Comparison of ENCODE assay signal across 19 cellular contexts in the genomic region with DNA sequence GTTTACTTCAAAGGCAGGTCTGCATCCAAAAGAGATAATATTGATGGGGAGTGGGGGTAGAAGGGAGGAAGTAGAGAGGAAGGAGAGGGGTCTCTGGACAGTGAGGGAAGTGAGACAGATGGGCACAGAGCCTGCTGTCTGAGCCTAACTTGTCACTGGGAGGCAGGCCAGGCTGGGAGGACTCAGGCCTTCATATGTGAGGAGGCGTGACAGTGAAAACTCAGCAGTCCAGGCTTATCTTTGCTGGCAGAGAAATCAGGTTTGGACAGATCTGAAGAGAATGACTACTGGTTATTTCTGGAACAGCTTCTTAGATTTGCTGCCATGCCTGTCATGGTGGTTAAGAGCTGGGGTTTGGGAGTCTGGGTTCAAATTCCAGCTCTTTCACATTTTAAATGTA.
DNase-seq lines count a peak whose midpoint lies in the region; ATAC-seq and TF ChIP-seq lines count a peak whose summit lies in the region.
"Had no signal": no experiment of that assay in that cellular context is flagged by ENCODE, and none has a peak within 500 bp of the region (broad histone marks: within the 10 kb centered on the region; RNA-seq: fewer than 3 reads in every experiment).

No MANE protein-coding gene starts in this region.

- no peak overlapping the region for H3K4me2 ChIP-seq in IMR-90 (ENCODE audit: low read depth, low read length)

- POLR2A ChIA-PET in IMR-90 (lab: Charles Lee; ENCODE audit: unreplicated experiment), result no interaction called here

- H3K4me1 Mint-ChIP-seq in nephron progenitor cell, result peaks cover 43% of the 10 kb centered on the region
- H3K4me1 Mint-ChIP-seq: activated CD4-positive, alpha-beta T cell treated with anti-CD3 and anti-CD28 coated beads, Interleukin-2, amount 10 ng/mL, durations not matched to agents 7 days and 5 days; CD14-positive monocyte had no signal

- H4K91ac ChIP-seq in IMR-90 (ENCODE audit: insufficient read depth, low read depth, low read length), result no peak overlapping the region

- peaks cover 13% of the 10 kb centered on the region for H3K9me3 Mint-ChIP-seq in nephron progenitor cell
- H3K9me3 Mint-ChIP-seq: activated CD4-positive, alpha-beta T cell treated with anti-CD3 and anti-CD28 coated beads, Interleukin-2, amount 10 ng/mL, durations not matched to agents 7 days and 5 days had no signal

- no peaks in the 10 kb centered on the region for H3K9me3 ChIP-seq in IMR-90 (ENCODE audit: control insufficient read depth, insufficient read depth, low read length)
- H3K9me3 ChIP-seq in heart left ventricle, result peaks cover 0 to 3% (median 0%) of the 10 kb centered on the region in 12 donors
- H3K9me3 ChIP-seq: mucosa of descending colon had no signal

- H3K4me3 Mint-ChIP-seq in nephron progenitor cell, result no peak overlapping the region
- H3K4me3 Mint-ChIP-seq: activated CD4-positive, alpha-beta T cell treated with anti-CD3 and anti-CD28 coated beads, Interleukin-2, amount 10 ng/mL, durations not matched to agents 7 days and 5 days; CD14-positive monocyte had no signal

- CTCF ChIA-PET in IMR-90 (lab: Yijun Ruan, JAX), result interaction anchor here (0.7 kb wide), 1 partner anchor 9 kb away, joined by 4 read pairs; no protein-coding TSS in a partner anchor

- H2AK5ac ChIP-seq in IMR-90 (ENCODE audit: low read depth, low read length), result no peak overlapping the region

- intact Hi-C loops in IMR-90 (cut with micrococcal nuclease) (no loop called here), heart left ventricle (cut with DNase I) (no loop called here)

- peak; percentile 28 for DNase-seq in IMR-90
- DNase-seq in astrocyte of the hippocampus (ENCODE audit: low read depth, low spot score), result peak; percentile 89
- peak; percentile 65 to 76 (median 72) for DNase-seq in heart left ventricle
- DNase-seq in nephron progenitor cell, result no peak
- DNase-seq in G401 (ENCODE audit: low spot score), result no peak
- no peak for DNase-seq in effector CD8-positive, alpha-beta T cell (lab: John Stamatoyannopoulos, UW)
- DNase-seq in globus pallidus (ENCODE audit: low spot score), result no peak
- DNase-seq in UCSD-AML1 (lab: John Stamatoyannopoulos, UW; ENCODE audit: unreplicated experiment), result no peak
- DNase-seq: activated CD4-positive, alpha-beta T cell treated with anti-CD3 and anti-CD28 coated beads, Interleukin-2, amount 10 ng/mL, durations not matched to agents 7 days and 5 days; activated gamma-delta T cell treated with Interleukin-2 at 50 U/mL for 16 hours; amniotic stem cell; KBM-7; left colon; mucosa of descending colon; NCI-H1048; NCI-H2029 treated with DMSO at 0.1 percent for 48 hours; NK-92 treated with Interleukin-12 subunit alpha and Interleukin-12 subunit beta, amount 100 ng/mL, for 24 hours had no signal

- ATAC-seq in IMR-90 (ENCODE audit: low read depth) (no peak), heart left ventricle (peak; percentile 89 to 95 (median 92))
- ATAC-seq: left colon, mucosa of descending colon had no signal

- no peak overlapping the region for H3K27ac ChIP-seq in IMR-90 (ENCODE audit: insufficient read depth, low read length)
- H3K27ac ChIP-seq in heart left ventricle, result peak overlapping the region in 9 of 12 donors; percentile 25 to 82 (median 61)
- H3K27ac ChIP-seq: RWPE1 had no signal

- H4K8ac ChIP-seq in IMR-90 (ENCODE audit: low read depth in 2 of 2, low read length in 2 of 2), result no peak overlapping the region

- H2AFZ ChIP-seq in IMR-90 (replicated peaks; ENCODE audit: low read length, poor library complexity), result no peak overlapping the region

- dilution Hi-C loops in IMR-90 (cut with HindIII; ENCODE audit: low sequenced_read_pairs, unreplicated experiment), result no loop called here

- no peak overlapping the region for H4K5ac ChIP-seq in IMR-90 (ENCODE audit: low read depth, low read length)

- H2BK15ac ChIP-seq in IMR-90 (ENCODE audit: low read depth, low read length), result no peak overlapping the region

- H2AK9ac ChIP-seq in IMR-90 (replicated peaks; ENCODE audit: low read depth, low read length, poor library complexity), result no peak overlapping the region

- BruUV-seq in IMR-90 (replicated peaks; lab: Mats Ljungman, UMichigan), result no TSS peak

- H3K79me1 ChIP-seq in IMR-90 (ENCODE audit: low read depth in 1 of 2, low read length in 2 of 2), result no peaks in the 10 kb centered on the region

- peak overlapping the region; percentile 84 for H3K27ac Mint-ChIP-seq in nephron progenitor cell
- H3K27ac Mint-ChIP-seq: activated CD4-positive, alpha-beta T cell treated with anti-CD3 and anti-CD28 coated beads, Interleukin-2, amount 10 ng/mL, durations not matched to agents 7 days and 5 days; CD14-positive monocyte had no signal

- no peaks in the 10 kb centered on the region for H3K36me3 Mint-ChIP-seq in nephron progenitor cell (ENCODE audit: low read depth)
- H3K36me3 Mint-ChIP-seq: CD14-positive monocyte had no signal

- TF ChIP-seq CTCF in IMR-90 (conservative IDR thresholded peaks at IDR 0.05; ENCODE audit: low read depth, low read length), result no peak
- TF ChIP-seq CTCF in heart left ventricle (IDR thresholded peaks at IDR 0.05), result peak in 1 of 12 donors; percentile 27
- TF ChIP-seq CTCF in nephron progenitor cell (IDR thresholded peaks at IDR 0.05), result no peak

- no peak overlapping the region for H3K23ac ChIP-seq in IMR-90 (ENCODE audit: low read depth, low read length)

- no peak overlapping the region for H3K4ac ChIP-seq in IMR-90 (ENCODE audit: low read depth, low read length)

- no peak overlapping the region for H3K9ac ChIP-seq in IMR-90 (ENCODE audit: low read depth, low read length)

- no peak overlapping the region for H3K18ac ChIP-seq in IMR-90 (ENCODE audit: low read depth, low read length)

- H3K14ac ChIP-seq in IMR-90 (replicated peaks; ENCODE audit: low read depth, low read length), result no peak overlapping the region

- 100% methylated on average over 1 of the region's 1 CpG; no CpG with 5 or more reads in 1 of the 2 experiments for WGBS in IMR-90 (ENCODE audit: extremely low coverage in 2 of 2, insufficient read length in 1 of 2), 2 experiments
- WGBS in heart left ventricle, 4 donors, result 33 to 57% (median 47%) methylated on average over 1 of the region's 1 CpG

- H2BK120ac ChIP-seq in IMR-90 (ENCODE audit: low read depth, low read length), result no peak overlapping the region

- H3K36me3 ChIP-seq in IMR-90 (ENCODE audit: control insufficient read depth, insufficient read depth, low read length) (no peaks in the 10 kb centered on the region), heart left ventricle (no peaks in the 10 kb centered on the region)

- peaks cover 6% of the 10 kb centered on the region for H3K27me3 Mint-ChIP-seq in nephron progenitor cell (ENCODE audit: low read depth, poor library complexity)

- TF ChIP-seq RAD21 in IMR-90 (IDR thresholded peaks at IDR 0.05; ENCODE audit: low read length), result no peak

- H2BK20ac ChIP-seq in IMR-90 (ENCODE audit: low read depth, low read length), result no peak overlapping the region

- no peaks in the 10 kb centered on the region for H4K20me1 ChIP-seq in IMR-90 (ENCODE audit: insufficient read depth, low read length)

- H3K27me3 ChIP-seq in IMR-90 (ENCODE audit: control insufficient read depth, insufficient read depth, low read length) (no peaks in the 10 kb centered on the region), heart left ventricle (no peaks in the 10 kb centered on the region)

- H3K4me3 ChIP-seq in IMR-90 (ENCODE audit: insufficient read depth, low read depth, low read length) (no peak overlapping the region), heart left ventricle (no peak overlapping the region)
- H3K4me3 ChIP-seq: mucosa of descending colon had no signal

- in situ Hi-C loops in IMR-90 (cut with MboI; ENCODE audit: low sequenced_read_pairs) (no loop called here), G401 (cut with HindIII; ENCODE audit: low sequenced_read_pairs) (no loop called here)

- no peak for TF ChIP-seq POLR2A in IMR-90 (IDR thresholded peaks at IDR 0.05; ENCODE audit: low read depth, low read length)
- no peak for TF ChIP-seq POLR2A in heart left ventricle (IDR thresholded peaks at IDR 0.05)

- no peak overlapping the region for H2BK5ac ChIP-seq in IMR-90 (ENCODE audit: low read depth, low read length, poor library complexity, severe bottlenecking)

- no peaks in the 10 kb centered on the region for H3K9me1 ChIP-seq in IMR-90 (ENCODE audit: insufficient read depth, low read length)

- H3K56ac ChIP-seq in IMR-90 (ENCODE audit: extremely low read depth, insufficient read depth, low read length), result no peak overlapping the region

- H3K4me1 ChIP-seq in IMR-90 (ENCODE audit: control insufficient read depth, insufficient read depth, low read length) (no peaks in the 10 kb centered on the region; the same call in 1 of the 2 replicates), heart left ventricle (peaks cover 0 to 33% (median 3%) of the 10 kb centered on the region in 12 donors)

TF ChIP-seq in IMR-90, 13 proteins besides CTCF, POLR2A, EP300 and RAD21 (continues in another document):
- TF ChIP-seq FOS (IDR thresholded peaks at IDR 0.05; ENCODE audit: low read depth, low read length) (no peak), RCOR1 (IDR thresholded peaks at IDR 0.05; ENCODE audit: insufficient replicate concordance, low read length) (no peak), MAFK (IDR thresholded peaks at IDR 0.05; ENCODE audit: low read depth, low read length) (no peak), SMC3 (IDR thresholded peaks at IDR 0.05; ENCODE audit: low read depth, low read length) (no peak), MAZ (IDR thresholded peaks at IDR 0.05; ENCODE audit: borderline replicate concordance, low read depth, low read length) (no peak), CHD1 (IDR thresholded peaks at IDR 0.05; ENCODE audit: low read depth, low read length) (no peak), RFX5 (IDR thresholded peaks at IDR 0.05; ENCODE audit: low read depth, low read length) (no peak), BHLHE40 (IDR thresholded peaks at IDR 0.05; ENCODE audit: low read depth, low read length) (no peak)
- TF ChIP-seq, protein P1, sequence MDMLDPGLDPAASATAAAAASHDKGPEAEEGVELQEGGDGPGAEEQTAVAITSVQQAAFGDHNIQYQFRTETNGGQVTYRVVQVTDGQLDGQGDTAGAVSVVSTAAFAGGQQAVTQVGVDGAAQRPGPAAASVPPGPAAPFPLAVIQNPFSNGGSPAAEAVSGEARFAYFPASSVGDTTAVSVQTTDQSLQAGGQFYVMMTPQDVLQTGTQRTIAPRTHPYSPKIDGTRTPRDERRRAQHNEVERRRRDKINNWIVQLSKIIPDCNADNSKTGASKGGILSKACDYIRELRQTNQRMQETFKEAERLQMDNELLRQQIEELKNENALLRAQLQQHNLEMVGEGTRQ (IDR thresholded peaks at IDR 0.05; ENCODE audit: low read depth, low read length), result no peak
- TF ChIP-seq, protein P2, sequence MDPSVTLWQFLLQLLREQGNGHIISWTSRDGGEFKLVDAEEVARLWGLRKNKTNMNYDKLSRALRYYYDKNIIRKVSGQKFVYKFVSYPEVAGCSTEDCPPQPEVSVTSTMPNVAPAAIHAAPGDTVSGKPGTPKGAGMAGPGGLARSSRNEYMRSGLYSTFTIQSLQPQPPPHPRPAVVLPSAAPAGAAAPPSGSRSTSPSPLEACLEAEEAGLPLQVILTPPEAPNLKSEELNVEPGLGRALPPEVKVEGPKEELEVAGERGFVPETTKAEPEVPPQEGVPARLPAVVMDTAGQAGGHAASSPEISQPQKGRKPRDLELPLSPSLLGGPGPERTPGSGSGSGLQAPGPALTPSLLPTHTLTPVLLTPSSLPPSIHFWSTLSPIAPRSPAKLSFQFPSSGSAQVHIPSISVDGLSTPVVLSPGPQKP (IDR thresholded peaks at IDR 0.05; ENCODE audit: borderline replicate concordance, low read depth, low read length), result no peak

Comparison
In these comparisons a context has a peak if more than half of its experiments do, and no peak if none do; other contexts are left out.
1. DNase-seq: peak in IMR-90 (single experiment), astrocyte of the hippocampus (single experiment) and heart left ventricle (5 of 5); none in nephron progenitor cell (single experiment), G401 (single experiment), effector CD8-positive, alpha-beta T cell (single experiment), globus pallidus (single experiment) and UCSD-AML1 (single experiment).